Comparison of ENCODE assay signal across 8 cellular contexts in the genomic region with DNA sequence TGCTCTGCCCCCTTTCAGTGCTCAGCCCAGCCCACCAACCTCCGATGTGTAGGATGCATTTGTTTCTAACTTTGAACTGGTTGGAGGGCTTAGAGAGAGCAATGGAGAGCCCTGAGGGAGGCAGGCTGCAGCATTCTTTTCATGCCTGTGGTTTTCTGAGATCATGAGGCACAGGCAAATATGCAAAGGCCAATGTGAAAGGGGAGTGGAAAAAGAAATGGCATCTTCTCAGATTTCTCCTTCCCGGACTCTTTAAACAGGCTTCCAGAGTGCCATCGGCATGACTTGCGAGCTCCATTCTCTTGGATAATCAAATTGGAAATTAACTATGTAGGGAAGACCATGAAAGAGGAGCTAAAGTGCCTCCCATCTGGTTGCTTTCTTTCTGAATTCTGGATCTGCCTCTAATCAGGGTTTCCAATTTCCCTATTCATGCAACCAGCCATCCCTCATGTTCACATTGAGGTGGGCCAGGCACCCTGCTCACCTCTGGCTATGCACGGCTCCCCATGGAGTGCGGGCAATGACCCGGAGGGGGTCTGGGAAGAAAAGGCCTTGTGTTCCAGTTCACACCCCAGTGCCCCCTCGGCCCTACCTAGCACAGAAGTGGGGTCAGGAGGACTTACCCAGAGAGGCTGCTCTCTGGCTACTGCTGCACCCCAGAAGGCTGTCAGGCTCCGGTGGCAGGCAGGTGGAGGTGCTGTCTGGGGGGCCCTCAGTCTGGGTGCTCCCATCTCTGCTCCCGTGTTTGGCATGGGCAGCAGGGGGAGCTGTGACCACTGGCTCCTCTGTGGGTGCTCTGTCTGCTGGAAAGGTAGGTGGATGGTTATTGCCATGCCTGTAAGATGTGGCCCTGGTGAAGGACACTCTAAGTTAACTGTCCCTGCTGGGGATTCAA. TPM values are rescaled to one million over a fixed set of nuclear protein-coding genes. Genes with fewer than 3 reads are reported as not detected.
DNase-seq lines count a peak whose midpoint lies in the region; ATAC-seq, FAIRE-seq and TF ChIP-seq lines count a peak whose summit lies in the region.

No MANE protein-coding gene starts in this region.

- H3K4me1 ChIP-seq in esophagus squamous epithelium, result peaks cover 24 to 100% (median 70%) of the 10 kb centered on the region in 3 donors
- H3K4me1 ChIP-seq in ovary (ENCODE audit: insufficient read depth), result peaks cover 35% of the 10 kb centered on the region

- H3K36me3 ChIP-seq in esophagus squamous epithelium (peaks cover 47 to 91% (median 52%) of the 10 kb centered on the region in 3 donors), ovary (no peaks in the 10 kb centered on the region)

- H3K27me3 ChIP-seq in esophagus squamous epithelium, result no peaks in the 10 kb centered on the region
- H3K27me3 ChIP-seq in ovary, result no peaks in the 10 kb centered on the region

- peak; percentile 27 for DNase-seq in stimulated activated CD4-positive, alpha-beta T cell treated with anti-CD3 and anti-CD28 coated beads, Interleukin-15, amount 100 ng/mL, for 24 hours
- no peak for DNase-seq in stimulated activated CD4-positive, alpha-beta T cell treated with anti-CD3 and anti-CD28 coated beads, Interleukin-2, amount 100 ng/mL, for 24 hours
- peak; percentile 97 for DNase-seq in RCC 7860 (ENCODE audit: low spot score)
- DNase-seq in esophagus squamous epithelium (lab: John Stamatoyannopoulos, UW), result no peak
- DNase-seq in ovary, result peak in 3 of 5 donors; percentile 34 to 61 (median 48)
- DNase-seq in NCI-H1930 (lab: John Stamatoyannopoulos, UW), result no peak
- no peak for DNase-seq in cortex of kidney (lab: John Stamatoyannopoulos, UW)

- H3K9me3 ChIP-seq in esophagus squamous epithelium (no peaks in the 10 kb centered on the region), ovary (no peaks in the 10 kb centered on the region)

- TF ChIP-seq CTCF in esophagus squamous epithelium (IDR thresholded peaks at IDR 0.05), result peak in 4 of 6 experiments; percentile 4 to 34 (median 18)
- no peak for TF ChIP-seq CTCF in ovary (IDR thresholded peaks at IDR 0.05)

- no peak for ATAC-seq in HG03342 (IDR thresholded peaks at IDR 0.05; ENCODE audit: unreplicated experiment)

- peak; percentile 99 for FAIRE-seq in RCC 7860 (lab: Jason Lieb, UNC)

- H3K4me3 ChIP-seq in esophagus squamous epithelium (no peak overlapping the region), ovary (no peak overlapping the region)

- intact Hi-C loops in esophagus squamous epithelium (cut with DNase I) (no loop called here), ovary (cut with DNase I) (no loop called here)

- whole genome bisulfite sequencing in esophagus squamous epithelium, 2 donors, result 41 to 47% methylated on average over 6 to 7 of the region's 10 CpGs
- 30 to 39% (median 30%) methylated on average over 10 of the region's 10 CpGs for WGBS in ovary, 3 donors

- TF ChIP-seq POLR2A in esophagus squamous epithelium (IDR thresholded peaks at IDR 0.05) (no peak), ovary (IDR thresholded peaks at IDR 0.05) (no peak)

- H3K27ac ChIP-seq in esophagus squamous epithelium, result peak overlapping the region; percentile 69 to 100 (median 92)
- H3K27ac ChIP-seq in ovary, result peak overlapping the region in 1 of 2 donors; percentile 18

- no peak for TF ChIP-seq EP300 in ovary (IDR thresholded peaks at IDR 0.05)

RNA-seq across cellular contexts. Expression of gene AMOTL2, which starts 16.1 kb away (rescaled TPM):
- total RNA-seq in esophagus squamous epithelium (10 to 100 TPM; 54.5 to 99.0 (median 59.1) TPM), ovary (10 to 100 TPM; 20.5 to 60.4 (median 44.8) TPM)
- polyA plus RNA-seq in ovary, result 10 to 100 TPM; 28.7 to 32.9 TPM

Comparison
In these comparisons a context has a peak if more than half of its experiments do, and no peak if none do; other contexts are left out.
1. DNase-seq: peak in stimulated activated CD4-positive, alpha-beta T cell treated with anti-CD3 and anti-CD28 coated beads, Interleukin-15, amount 100 ng/mL, for 24 hours (single experiment), RCC 7860 (single experiment) and ovary (3 of 5); none in stimulated activated CD4-positive, alpha-beta T cell treated with anti-CD3 and anti-CD28 coated beads, Interleukin-2, amount 100 ng/mL, for 24 hours (0 of 2), esophagus squamous epithelium (single experiment), NCI-H1930 (0 of 2) and cortex of kidney (single experiment).
2. CTCF ChIP-seq: peak in esophagus squamous epithelium (4 of 6); none in ovary (0 of 3).